24 cellular contexts compared by ENCODE assay signal in genomic region chr4:110135523-110135922, GRCh38.
"Had no signal": no experiment of that assay in that cellular context is flagged by ENCODE, and none has a peak within 500 bp of the region (broad histone marks: within the 10 kb centered on the region; RNA-seq: fewer than 3 reads in every experiment).

No MANE protein-coding gene starts in this region.

- ATAC-seq: activated CD4-positive, alpha-beta T cell treated with anti-CD3 and anti-CD28 coated beads for 36 hours; foreskin keratinocyte had no signal

- H3K27me3 Mint-ChIP-seq: activated B cell treated with CpG ODN at 0.5 μM for 24 hours; activated CD4-positive, alpha-beta T cell treated with anti-CD3 and anti-CD28 coated beads for 36 hours; activated naive CD8-positive, alpha-beta T cell treated with anti-CD3 and anti-CD28 coated beads for 36 hours had no signal

- H3K27me3 ChIP-seq: foreskin keratinocyte, sigmoid colon, spleen, upper lobe of left lung had no signal

- DNase-seq: activated B cell treated with CpG ODN at 0.5 μM for 24 hours; activated CD4-positive, alpha-beta T cell treated with anti-CD3 and anti-CD28 coated beads for 36 hours; activated CD4-positive, alpha-beta T cell treated with anti-CD3 and anti-CD28 coated beads, Interleukin-2, amount 50 U/mL, for 48 hours; activated naive CD4-positive, alpha-beta T cell treated with Interleukin-2 at 50 U/mL for 16 hours; activated naive CD8-positive, alpha-beta T cell treated with anti-CD3 and anti-CD28 coated beads for 36 hours; activated T-cell treated with anti-CD3 and anti-CD28 coated beads, Interleukin-2, amount 50 U/mL, for 48 hours; amniotic stem cell; effector CD4-positive, alpha-beta T cell; erythroblast; foreskin keratinocyte; immature natural killer cell; kidney glomerular epithelial cell; left ventricle myocardium inferior; midbrain; sigmoid colon; spleen; stimulated activated CD4-positive, alpha-beta T cell treated with anti-CD3 and anti-CD28 coated beads, Interleukin-4, amount 100 ng/mL, for 1 hour; stimulated activated naive CD4-positive, alpha-beta T cell; T1000; upper lobe of left lung had no signal

- H3K9me3 ChIP-seq: left ventricle myocardium inferior, sigmoid colon, spleen, thoracic aorta, upper lobe of left lung had no signal

- H3K4me1 Mint-ChIP-seq: activated B cell treated with CpG ODN at 0.5 μM for 24 hours; activated CD4-positive, alpha-beta T cell treated with anti-CD3 and anti-CD28 coated beads for 36 hours; activated naive CD8-positive, alpha-beta T cell treated with anti-CD3 and anti-CD28 coated beads for 36 hours had no signal

- H3K27ac Mint-ChIP-seq: activated B cell treated with CpG ODN at 0.5 μM for 24 hours; activated CD4-positive, alpha-beta T cell treated with anti-CD3 and anti-CD28 coated beads for 36 hours; activated naive CD8-positive, alpha-beta T cell treated with anti-CD3 and anti-CD28 coated beads for 36 hours; dendritic cell treated with granulocyte-macrophage colony-stimulating factor and Interleukin-4, amounts not matched to agents 40 ng/mL and 50 ng/mL, for 4 days; T-helper 1 cell treated with Interleukin-12 subunit alpha and Interleukin-12 subunit beta and Interleukin-4 antibody, amounts not matched to agents 30 μg/mL and 1 μg/mL, for 36 hours had no signal

- H3K27ac ChIP-seq: foreskin keratinocyte, left ventricle myocardium inferior, sigmoid colon, spleen, thoracic aorta, upper lobe of left lung had no signal

- H3K36me3 Mint-ChIP-seq: activated naive CD8-positive, alpha-beta T cell treated with anti-CD3 and anti-CD28 coated beads for 36 hours had no signal

- H3K9me3 Mint-ChIP-seq: activated B cell treated with CpG ODN at 0.5 μM for 24 hours; activated naive CD8-positive, alpha-beta T cell treated with anti-CD3 and anti-CD28 coated beads for 36 hours; dendritic cell treated with granulocyte-macrophage colony-stimulating factor and Interleukin-4, amounts not matched to agents 40 ng/mL and 50 ng/mL, for 4 days; immature natural killer cell; neural crest cell; T-helper 1 cell treated with Interleukin-12 subunit alpha and Interleukin-12 subunit beta and Interleukin-4 antibody, amounts not matched to agents 30 μg/mL and 1 μg/mL, for 36 hours had no signal

- H3K4me3 Mint-ChIP-seq: activated B cell treated with CpG ODN at 0.5 μM for 24 hours; activated CD4-positive, alpha-beta T cell treated with anti-CD3 and anti-CD28 coated beads for 36 hours; activated naive CD8-positive, alpha-beta T cell treated with anti-CD3 and anti-CD28 coated beads for 36 hours; dendritic cell treated with granulocyte-macrophage colony-stimulating factor and Interleukin-4, amounts not matched to agents 40 ng/mL and 50 ng/mL, for 4 days; immature natural killer cell; neural crest cell; T-helper 1 cell treated with Interleukin-12 subunit alpha and Interleukin-12 subunit beta and Interleukin-4 antibody, amounts not matched to agents 30 μg/mL and 1 μg/mL, for 36 hours had no signal

- H3K36me3 ChIP-seq: left ventricle myocardium inferior, sigmoid colon, spleen, thoracic aorta, upper lobe of left lung had no signal

- H3K4me3 ChIP-seq: left ventricle myocardium inferior, sigmoid colon, spleen, thoracic aorta, upper lobe of left lung had no signal

- H3K4me1 ChIP-seq: left ventricle myocardium inferior, sigmoid colon, spleen, upper lobe of left lung had no signal
